1 cellular context compared by ENCODE assay signal in the genomic region with DNA sequence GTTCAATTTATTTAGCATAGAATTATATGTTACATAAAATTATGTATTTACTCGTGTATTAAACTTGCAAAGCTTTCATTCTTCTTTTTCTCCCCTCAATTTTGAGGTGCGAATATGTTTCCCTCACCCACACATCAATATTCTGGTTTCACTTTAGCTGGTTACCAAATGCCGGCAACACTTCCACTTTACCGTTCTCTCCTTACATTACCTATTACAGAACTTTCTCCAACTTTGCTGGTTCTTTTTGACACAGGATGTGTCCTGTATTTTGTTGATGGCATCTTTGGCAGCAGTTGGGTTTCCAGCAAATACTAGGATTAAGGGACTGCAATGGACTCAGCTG.
TF ChIP-seq lines count a peak whose summit lies in the region.

No MANE protein-coding gene starts in this region.

TF ChIP-seq in GM12878, 131 proteins besides CTCF, POLR2A, EP300 and RAD21 (continued from another document):
- TF ChIP-seq, protein P1, sequence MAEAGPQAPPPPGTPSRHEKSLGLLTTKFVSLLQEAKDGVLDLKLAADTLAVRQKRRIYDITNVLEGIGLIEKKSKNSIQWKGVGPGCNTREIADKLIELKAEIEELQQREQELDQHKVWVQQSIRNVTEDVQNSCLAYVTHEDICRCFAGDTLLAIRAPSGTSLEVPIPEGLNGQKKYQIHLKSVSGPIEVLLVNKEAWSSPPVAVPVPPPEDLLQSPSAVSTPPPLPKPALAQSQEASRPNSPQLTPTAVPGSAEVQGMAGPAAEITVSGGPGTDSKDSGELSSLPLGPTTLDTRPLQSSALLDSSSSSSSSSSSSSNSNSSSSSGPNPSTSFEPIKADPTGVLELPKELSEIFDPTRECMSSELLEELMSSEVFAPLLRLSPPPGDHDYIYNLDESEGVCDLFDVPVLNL (IDR thresholded peaks at IDR 0.05; ENCODE audit: low read depth, low read length) = no peak
- TF ChIP-seq, protein P2, sequence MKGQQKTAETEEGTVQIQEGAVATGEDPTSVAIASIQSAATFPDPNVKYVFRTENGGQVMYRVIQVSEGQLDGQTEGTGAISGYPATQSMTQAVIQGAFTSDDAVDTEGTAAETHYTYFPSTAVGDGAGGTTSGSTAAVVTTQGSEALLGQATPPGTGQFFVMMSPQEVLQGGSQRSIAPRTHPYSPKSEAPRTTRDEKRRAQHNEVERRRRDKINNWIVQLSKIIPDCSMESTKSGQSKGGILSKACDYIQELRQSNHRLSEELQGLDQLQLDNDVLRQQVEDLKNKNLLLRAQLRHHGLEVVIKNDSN (IDR thresholded peaks at IDR 0.05; ENCODE audit: borderline replicate concordance, extremely low read length, insufficient read depth, low read depth, low read length) = no peak
- no peak for TF ChIP-seq IKZF2 (IDR thresholded peaks at IDR 0.05)
- TF ChIP-seq IKZF1 (conservative IDR thresholded peaks at IDR 0.05) = no peak
- no peak for TF ChIP-seq SMAD1 (IDR thresholded peaks at IDR 0.05; ENCODE audit: low read depth, partially characterized antibody)
- TF ChIP-seq CREB1 (IDR thresholded peaks at IDR 0.05; ENCODE audit: low read depth) = no peak
- TF ChIP-seq FOXM1 (IDR thresholded peaks at IDR 0.05; ENCODE audit: low read depth, low read length) = no peak
